Comparison of ENCODE assay signal across 8 cellular contexts in the genomic region with DNA sequence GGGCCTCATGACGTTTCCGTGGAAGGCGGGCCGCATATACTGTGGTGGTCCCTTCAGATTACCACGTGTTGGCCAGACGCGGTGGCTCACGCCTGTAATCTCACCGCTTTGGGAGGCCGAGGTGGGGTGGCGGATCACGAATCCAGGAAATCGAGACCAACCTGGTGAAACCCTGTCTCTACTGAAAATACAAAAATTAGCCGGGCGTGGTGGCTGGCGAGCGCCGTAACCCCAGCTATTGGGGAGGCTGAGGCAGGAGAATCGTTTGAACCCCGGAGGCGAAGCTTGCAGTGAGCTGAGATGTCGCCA. TPM values are rescaled to one million over a fixed set of nuclear protein-coding genes. Genes with fewer than 3 reads are reported as not detected.
DNase-seq lines count a peak whose midpoint lies in the region; ATAC-seq and TF ChIP-seq lines count a peak whose summit lies in the region.

No MANE protein-coding gene starts in this region.

- no peak for DNase-seq in right atrium auricular region (ENCODE audit: low spot score)
- no peak for DNase-seq in left ventricle myocardium superior
- DNase-seq in caudate nucleus (lab: John Stamatoyannopoulos, UW), result no peak
- DNase-seq in mesenteric fat pad (ENCODE audit: low spot score), result no peak
- DNase-seq in NCI-H187 (lab: John Stamatoyannopoulos, UW), result no peak

- H3K27ac ChIP-seq in right atrium auricular region (peak overlapping the region; percentile 90 to 91), caudate nucleus (ENCODE audit: low read depth, low read length) (peak overlapping the region; percentile 84)

- H3K27me3 ChIP-seq in right atrium auricular region, result no peaks in the 10 kb centered on the region
- H3K27me3 ChIP-seq in mucosa of stomach (ENCODE audit: control insufficient read depth, insufficient read depth, low read length), result no peaks in the 10 kb centered on the region

- no peaks in the 10 kb centered on the region for H3K36me3 ChIP-seq in right atrium auricular region
- H3K36me3 ChIP-seq in mucosa of stomach (ENCODE audit: control insufficient read depth, insufficient read depth, low read length), result no peaks in the 10 kb centered on the region

- no peak for TF ChIP-seq CTCF in right atrium auricular region (IDR thresholded peaks at IDR 0.05)

- peaks cover 0 to 20% of the 10 kb centered on the region in 2 donors for H3K4me1 ChIP-seq in right atrium auricular region
- H3K4me1 ChIP-seq in mucosa of stomach (ENCODE audit: control insufficient read depth, insufficient read depth, low read length), result peaks cover 23% of the 10 kb centered on the region

- H3K4me3 ChIP-seq in right atrium auricular region (peak overlapping the region; percentile 69), mucosa of stomach (ENCODE audit: low read length) (peak overlapping the region; percentile 80)

- H3K9ac ChIP-seq in mucosa of stomach (ENCODE audit: low read length), result peak overlapping the region; percentile 83

- H3K9me3 ChIP-seq in right atrium auricular region, result no peaks in the 10 kb centered on the region
- H3K9me3 ChIP-seq in mucosa of stomach (ENCODE audit: control insufficient read depth, low read length), result no peaks in the 10 kb centered on the region

- ATAC-seq in left ventricle myocardium superior, result no peak
- no peak for ATAC-seq in GM18861 (IDR thresholded peaks at IDR 0.05; ENCODE audit: unreplicated experiment)
- ATAC-seq in HG02798 (IDR thresholded peaks at IDR 0.05; ENCODE audit: poor library complexity, unreplicated experiment), result no peak

- intact Hi-C loops in left ventricle myocardium superior (cut with micrococcal nuclease), result loop anchor here (10.0 kb wide), 1 partner anchor 53 kb away; the partner anchor contains the start of gene MAPK11

RNA-seq across cellular contexts. Expression of gene DENND6B, which starts 0.9 kb away (rescaled TPM):
- total RNA-seq in right atrium auricular region (1 to 10 TPM in 1 of 2 donors, under 1 TPM in 1; 0.85 to 1.0 TPM), left ventricle myocardium superior (1.4 TPM), mesenteric fat pad (2.2 TPM)

RNA-seq across cellular contexts. Expression of gene PPP6R2, which starts 15.5 kb away (rescaled TPM):
- total RNA-seq in right atrium auricular region (10 to 100 TPM; 45.2 to 54.8 TPM), left ventricle myocardium superior (44.3 TPM), mesenteric fat pad (45.3 TPM)

RNA-seq across cellular contexts. Expression of gene PLXNB2, which starts 20.2 kb away (rescaled TPM):
- total RNA-seq in right atrium auricular region (10 to 100 TPM; 60.3 to 92.8 TPM), left ventricle myocardium superior (81.7 TPM), mesenteric fat pad (108 TPM)

RNA-seq across cellular contexts. Expression of gene MAPK11, which starts 57.5 kb away (rescaled TPM):
- 1 to 10 TPM; 3.7 to 4.0 TPM for total RNA-seq in right atrium auricular region
- total RNA-seq in left ventricle myocardium superior, result 9.1 TPM
- 24.2 TPM for total RNA-seq in mesenteric fat pad
